26 cellular contexts compared by ENCODE assay signal in the genomic region with DNA sequence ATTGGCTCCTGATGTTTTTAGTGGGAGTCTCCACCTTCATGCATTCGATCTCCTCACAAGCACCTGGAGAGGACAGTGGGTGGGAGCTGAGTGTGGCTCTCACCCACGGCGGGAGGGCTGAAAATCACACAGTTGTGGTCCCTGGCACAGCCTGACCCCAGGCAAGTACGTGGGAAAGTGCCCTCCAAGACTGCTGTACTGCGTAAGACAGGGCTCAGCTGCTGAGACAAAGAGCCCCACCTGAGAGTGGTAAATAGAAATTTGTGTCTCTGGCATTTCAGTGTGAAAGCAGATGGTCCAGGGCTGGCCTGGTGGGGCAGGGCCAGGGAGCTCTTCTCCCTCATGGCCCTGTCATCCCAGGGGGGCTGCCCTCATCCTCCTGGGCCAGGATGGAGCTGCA.
"Had no signal": no experiment of that assay in that cellular context is flagged by ENCODE, and none has a peak within 500 bp of the region (broad histone marks: within the 10 kb centered on the region; RNA-seq: fewer than 3 reads in every experiment).

No MANE protein-coding gene starts in this region.

- H3K9me3 ChIP-seq: thyroid gland had no signal

- ATAC-seq: activated CD4-positive, CD25-positive, alpha-beta regulatory T cell treated with anti-CD3 and anti-CD28 coated beads, Interleukin-2, amount 50 U/mL, for 24 hours; activated naive CD8-positive, alpha-beta T cell treated with anti-CD3 and anti-CD28 coated beads, Interleukin-2, amount 50 U/mL, for 24 hours; mucosa of descending colon; natural killer cell treated with Interleukin-12 subunit alpha and Interleukin-12 subunit beta and Interleukin-15 and Interleukin-18, amount 100 ng/mL, for 72 hours; right lobe of liver; stimulated activated memory B cell treated with anti-CD40 and anti-IgM and Interleukin-4, amounts not matched to agents 10 μg/mL and 1 μg/mL and 100 μg/mL, for 72 hours; T-cell had no signal

- H3K4me3 ChIP-seq: breast epithelium, left ventricle myocardium inferior, lung, mucosa of descending colon, right lobe of liver, thyroid gland had no signal

- FAIRE-seq: frontal cortex, small intestine had no signal

- H3K4me1 ChIP-seq: breast epithelium, right lobe of liver, thyroid gland had no signal

- DNase-seq: activated CD4-positive, alpha-beta memory T cell treated with anti-CD3 and anti-CD28 coated beads, Interleukin-2, amount 10 ng/mL, durations not matched to agents 7 days and 5 days; activated CD4-positive, alpha-beta T cell treated with anti-CD3 and anti-CD28 coated beads for 48 hours; activated CD8-positive, alpha-beta memory T cell treated with anti-CD3 and anti-CD28 coated beads, Interleukin-2, amount 50 U/mL, for 48 hours; activated gamma-delta T cell; activated naive CD8-positive, alpha-beta T cell treated with anti-CD3 and anti-CD28 coated beads, Interleukin-2, amount 50 U/mL, for 24 hours; activated T-cell treated with anti-CD3 and anti-CD28 coated beads, Interleukin-2, amount 50 U/mL, for 24 hours; dermis blood vessel endothelial cell; effector CD4-positive, alpha-beta T cell; left ventricle myocardium inferior; mesendoderm; mucosa of descending colon; small intestine; stimulated activated CD4-positive, alpha-beta T cell treated with anti-CD3 and anti-CD28 coated beads, Interleukin-1b, Interleukin-23, amount 100 ng/mL, for 48 hours; stimulated activated CD4-positive, alpha-beta T cell treated with anti-CD3 and anti-CD28 coated beads, Interleukin-4, amount 100 ng/mL, for 4 hours; stimulated activated CD8-positive, alpha-beta memory T cell treated with anti-CD3 and anti-CD28 coated beads, Interleukin-4, amount 100 ng/mL, for 48 hours; stimulated activated naive CD8-positive, alpha-beta T cell treated with anti-CD3 and anti-CD28 coated beads, Interleukin-15, amount 100 ng/mL, for 72 hours; substantia nigra; T-cell; thyroid gland had no signal

- H3K36me3 ChIP-seq: breast epithelium, left ventricle myocardium inferior, thyroid gland had no signal

- H3K27me3 ChIP-seq: breast epithelium, right lobe of liver, thyroid gland had no signal

- H3K27ac ChIP-seq: breast epithelium, left ventricle myocardium inferior, right lobe of liver, thyroid gland had no signal
